8 cellular contexts compared by ENCODE assay signal in the genomic region with DNA sequence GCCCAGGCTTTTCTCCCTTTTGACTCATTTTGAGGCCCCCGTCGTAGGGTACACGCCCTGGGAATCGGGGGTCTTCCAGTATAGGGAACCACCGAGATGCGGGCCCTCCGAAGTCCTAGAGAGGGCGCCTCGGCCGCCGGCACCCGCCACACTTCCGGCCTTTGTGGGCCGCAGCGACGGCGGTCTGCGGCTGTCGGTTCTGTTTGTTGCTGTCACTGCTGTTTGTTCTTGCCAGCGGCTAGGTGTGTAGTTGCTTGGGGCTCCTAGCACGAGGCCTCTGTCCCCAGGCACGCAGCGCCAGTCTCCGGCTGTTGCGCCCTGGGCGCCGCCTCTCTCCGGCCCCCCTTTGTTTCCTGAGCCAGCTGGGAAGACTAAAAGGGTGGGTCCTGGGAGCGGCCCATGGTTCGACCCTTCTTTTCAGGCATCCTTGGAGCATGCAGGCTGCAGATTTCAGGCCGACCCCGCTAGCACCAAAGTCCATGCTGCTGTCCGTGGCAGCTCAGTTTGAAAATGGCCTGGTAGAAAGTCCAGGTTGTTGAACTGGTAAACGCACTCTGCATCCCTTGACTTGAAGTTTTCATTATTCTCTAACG. TPM values are rescaled to one million over a fixed set of nuclear protein-coding genes. Genes with fewer than 3 reads are reported as not detected.
DNase-seq lines count a peak whose midpoint lies in the region; ATAC-seq lines count a peak whose summit lies in the region.

No MANE protein-coding gene starts in this region.

- peaks cover 7% of the 10 kb centered on the region for H3K36me3 Mint-ChIP-seq in effector memory CD8-positive, alpha-beta T cell (ENCODE audit: insufficient read depth)

- no peaks in the 10 kb centered on the region for H3K36me3 ChIP-seq in HUES64 (ENCODE audit: insufficient read depth, low read length)
- H3K36me3 ChIP-seq in muscle layer of colon (ENCODE audit: insufficient read depth, low read length), result no peaks in the 10 kb centered on the region

- 80% methylated on average over 35 of the region's 35 CpGs for WGBS in HUES64

- no peaks in the 10 kb centered on the region for H3K9me3 Mint-ChIP-seq in effector memory CD8-positive, alpha-beta T cell

- H3K4me3 Mint-ChIP-seq in effector memory CD8-positive, alpha-beta T cell, result peak overlapping the region; percentile 84 to 85

- peak overlapping the region; percentile 98 for H3K27ac Mint-ChIP-seq in effector memory CD8-positive, alpha-beta T cell

- no peaks in the 10 kb centered on the region for H3K9me3 ChIP-seq in HUES64 (ENCODE audit: insufficient read depth, low read depth, low read length)
- no peaks in the 10 kb centered on the region for H3K9me3 ChIP-seq in muscle layer of colon (ENCODE audit: low read length)

- peaks cover 13 to 14% of the 10 kb centered on the region in 2 donors for H3K4me1 Mint-ChIP-seq in effector memory CD8-positive, alpha-beta T cell (ENCODE audit: low read depth in 2 of 2)

- H3K27ac ChIP-seq in HUES64 (ENCODE audit: low read depth, low read length), result no peak overlapping the region
- peak overlapping the region; percentile 28 for H3K27ac ChIP-seq in muscle layer of colon (ENCODE audit: low read depth, low read length)

- H3K4me1 ChIP-seq in HUES64 (ENCODE audit: insufficient read depth, low read length), result no peaks in the 10 kb centered on the region
- H3K4me1 ChIP-seq in muscle layer of colon (ENCODE audit: insufficient read depth, low read length), result peaks cover 12% of the 10 kb centered on the region

- H3K9ac ChIP-seq in HUES64 (ENCODE audit: low read depth, low read length) (peak overlapping the region; percentile 59), muscle layer of colon (ENCODE audit: low read length) (no peak overlapping the region)

- ATAC-seq in effector memory CD8-positive, alpha-beta T cell (replicated peaks), result peak; percentile 99
- ATAC-seq in GM18861 (IDR thresholded peaks at IDR 0.05; ENCODE audit: unreplicated experiment) (no peak), GM21723 (IDR thresholded peaks at IDR 0.05; ENCODE audit: unreplicated experiment) (no peak)

- H3K27me3 ChIP-seq in HUES64 (ENCODE audit: insufficient read depth, low read length) (no peaks in the 10 kb centered on the region), muscle layer of colon (ENCODE audit: control insufficient read depth in 1 of 2, insufficient read depth in 2 of 2, low read length in 2 of 2) (no peaks in the 10 kb centered on the region)

- H3K4me3 ChIP-seq in HUES64 (ENCODE audit: low read length), result peak overlapping the region; percentile 47
- peak overlapping the region; percentile 22 to 48 for H3K4me3 ChIP-seq in muscle layer of colon (ENCODE audit: low read depth in 1 of 2, low read length in 2 of 2)

- peaks cover 1 to 8% of the 10 kb centered on the region in 2 donors for H3K27me3 Mint-ChIP-seq in effector memory CD8-positive, alpha-beta T cell

- DNase-seq in DMS153 (lab: John Stamatoyannopoulos, UW), result peak; percentile 34
- peak; percentile 90 for DNase-seq in activated CD8-positive, alpha-beta memory T cell treated with anti-CD3 and anti-CD28 coated beads for 24 hours
- DNase-seq in effector memory CD8-positive, alpha-beta T cell, result peak; percentile 71 to 73 (median 72)
- DNase-seq in stimulated activated naive CD4-positive, alpha-beta T cell (lab: John Stamatoyannopoulos, UW), result peak; percentile 46 to 74 (median 59)

RNA-seq across cellular contexts. Expression of gene ZKSCAN1, which starts 17.8 kb away (rescaled TPM):
- polyA plus RNA-seq in HUES64 (2013, experiment 1 of 2), result 10.4 TPM
- polyA plus RNA-seq in HUES64 (2013, experiment 2 of 2), result 15.3 TPM

RNA-seq across cellular contexts. Expression of gene AZGP1, which starts 21.8 kb away (rescaled TPM):
- not detected for polyA plus RNA-seq in HUES64 (2013, experiment 1 of 2)
- polyA plus RNA-seq in HUES64 (2013, experiment 2 of 2), result not detected

RNA-seq across cellular contexts. Expression of gene ZSCAN21, which starts 51.9 kb away (rescaled TPM):
- polyA plus RNA-seq in HUES64 (2013, experiment 1 of 2), result 13.3 TPM
- polyA plus RNA-seq in HUES64 (2013, experiment 2 of 2), result 16.4 TPM

Comparison
In these comparisons a context has a peak if more than half of its experiments do, and no peak if none do; other contexts are left out.
1. DNase-seq: peak in every context shown above with its lines; median percentile 90 in activated CD8-positive, alpha-beta memory T cell treated with anti-CD3 and anti-CD28 coated beads for 24 hours; 72 in effector memory CD8-positive, alpha-beta T cell; 59 in stimulated activated naive CD4-positive, alpha-beta T cell; 34 in DMS153.